In genomic region chr22:22528780-22529179, GRCh38 we compare ENCODE assay signal across 11 cellular contexts. TPM values are rescaled to one million over a fixed set of nuclear protein-coding genes. Genes with fewer than 3 reads are reported as not detected.
"Had no signal": no experiment of that assay in that cellular context is flagged by ENCODE, and none has a peak within 500 bp of the region (broad histone marks: within the 10 kb centered on the region; RNA-seq: fewer than 3 reads in every experiment).

No MANE protein-coding gene starts in this region.

- H3K27ac ChIP-seq: GM23248 had no signal

- H3K36me3 ChIP-seq: HAP-1 had no signal

- H3K4me2 ChIP-seq: GM23338 had no signal

- H2AFZ ChIP-seq: GM23248, GM23338 had no signal

- FAIRE-seq: H1, H54 had no signal

- H3K9me3 ChIP-seq: HAP-1 had no signal

- DNase-seq: GM23248, GOT3, H7, H9, HCEC 1CT, HFFc6 had no signal

- H3K9ac ChIP-seq: GM23248 had no signal

- ATAC-seq: GM23338, HCT116 had no signal

- H3K4me3 ChIP-seq: GM23248, GM23338, HAP-1 had no signal

- H3K4me1 ChIP-seq: HAP-1 had no signal

RNA-seq across cellular contexts. Expression of gene ZNF280A, which starts 8.7 kb away (rescaled TPM):
- total RNA-seq: GM23248, GM23338 had no signal
- polyA plus RNA-seq: GM23248, GM23338 had no signal

RNA-seq across cellular contexts. Expression of gene PRAME, which starts 30.3 kb away (rescaled TPM):
- total RNA-seq: GM23248, GM23338, H7, HFFc6 had no signal
- polyA plus RNA-seq: GM23248, GM23338 had no signal
